1 cellular context compared by ENCODE assay signal in genomic region chrX:10062980-10063379, GRCh38.
TF ChIP-seq lines count a peak whose summit lies in the region.

No MANE protein-coding gene starts in this region.

TF ChIP-seq in Ishikawa, 13 proteins besides CTCF, POLR2A, EP300 and RAD21 (continued from another document):
- no peak for TF ChIP-seq TAF1 (IDR thresholded peaks at IDR 0.05; ENCODE audit: low read depth)
- TF ChIP-seq MAX (IDR thresholded peaks at IDR 0.05): no peak
- no peak for TF ChIP-seq CREB1 (IDR thresholded peaks at IDR 0.05; ENCODE audit: low read depth)
